8 cellular contexts compared by ENCODE assay signal in genomic region chr9:98795970-98796363, GRCh38. TPM values are rescaled to one million over a fixed set of nuclear protein-coding genes. Genes with fewer than 3 reads are reported as not detected.
A peak's percentile ranks its signal among the peaks of the same experiment; 100 is the strongest.
DNase-seq lines count a peak whose midpoint lies in the region; ATAC-seq, FAIRE-seq and TF ChIP-seq lines count a peak whose summit lies in the region.

No MANE protein-coding gene starts in this region.

- no peak overlapping the region for H3K14ac ChIP-seq in H1 (ENCODE audit: insufficient read length)

- no peak overlapping the region for H3K4ac ChIP-seq in H1 (replicated peaks; ENCODE audit: insufficient read length, low read depth, low read length)

- 0 out of 2 replicates have a peak overlapping the region, but pooled peaks have one; percentile 53 for H4K8ac ChIP-seq in H1 (ENCODE audit: extremely low read depth, insufficient read depth, low read length)

- CTCF ChIA-PET in T-cell (lab: Charles Lee) (interaction anchor here in 1 of 2 donors (1.0 kb wide), 1 partner anchor 21 kb away, joined by 3 read pairs; no protein-coding TSS in a partner anchor), H1 (lab: Charles Lee; ENCODE audit: partially characterized antibody) (interaction anchor here (0.9 to 1.1 kb wide), 3 partner anchors 11 to 50 kb away, joined by 3 to 7 read pairs (median 6); partner anchors contain the start of gene GALNT12)

- ATAC-seq in HG02885 (IDR thresholded peaks at IDR 0.05; ENCODE audit: poor library complexity, unreplicated experiment) (peak; percentile 46), T-cell (replicated peaks in 1 of 4) (peak; percentile 21 to 50 (median 30))

- H2BK15ac ChIP-seq in H1 (ENCODE audit: low read length) = no peak overlapping the region

- no peak for TF ChIP-seq POLR2A in H1 (IDR thresholded peaks at IDR 0.05; ENCODE audit: control extremely low read depth in 1 of 2, low read depth in 2 of 2, low read length in 2 of 2)

- no peak for TF ChIP-seq RAD21 in H1 (IDR thresholded peaks at IDR 0.05 in 1 of 2, conservative IDR thresholded peaks at IDR 0.05 in 1 of 2; ENCODE audit: low read depth in 2 of 2, low read length in 2 of 2)

- no peak overlapping the region; the same call in 1 of the 2 replicates for H3K27ac ChIP-seq in H1 (ENCODE audit: low read depth, low read length)

- H2BK20ac ChIP-seq in H1 (ENCODE audit: low read length) = no peak overlapping the region

- H3K9ac ChIP-seq in H1 (replicated peaks in 1 of 4; ENCODE audit: extremely low read depth in 1 of 4, low read depth in 3 of 4, low read length in 3 of 4) = peak overlapping the region in 3 of 4 experiments; percentile 29 to 81 (median 49); a peak in 5 of 7 replicates

- TF ChIP-seq CTCF in H1 (IDR thresholded peaks at IDR 0.05; ENCODE audit: control extremely low read depth in 1 of 3, insufficient read depth in 1 of 3, low read depth in 1 of 3, low read length in 3 of 3) = no peak

- peaks cover 7% of the 10 kb centered on the region; the same call in 1 of the 2 replicates for H3K23me2 ChIP-seq in H1 (ENCODE audit: low read depth, low read length)

- no peak overlapping the region for H3K56ac ChIP-seq in H1 (replicated peaks; ENCODE audit: insufficient read length, low read depth, low read length)

- no peak overlapping the region for H4K91ac ChIP-seq in H1 (replicated peaks; ENCODE audit: insufficient read length, low read length)

- FAIRE-seq in H1 (lab: Jason Lieb, UNC) = no peak

- no peaks in the 10 kb centered on the region for H3K36me3 ChIP-seq in H1 (ENCODE audit: control insufficient read depth in 2 of 4, insufficient read depth in 4 of 4, low read length in 3 of 4)

- no peak overlapping the region for H2BK5ac ChIP-seq in H1 (ENCODE audit: low read depth, low read length)

- H3K4me1 Mint-ChIP-seq in T-cell = peaks cover 36 to 49% (median 42%) of the 10 kb centered on the region in 3 donors

- H3K36me3 Mint-ChIP-seq in T-cell = peaks cover 3% of the 10 kb centered on the region

- POLR2A ChIA-PET in T-cell (lab: Charles Lee) (no interaction called here), H1 (lab: Charles Lee; ENCODE audit: partially characterized antibody) (interaction anchor here (3.2 kb wide), 1 partner anchor 10 kb away, joined by 16 read pairs; no protein-coding TSS in a partner anchor)

- H3K4me2 ChIP-seq in H1 (ENCODE audit: insufficient read depth in 1 of 2, low read depth in 2 of 2, low read length in 2 of 2) = peak overlapping the region; percentile 77 to 90

- WGBS in H1 (ENCODE audit: extremely low coverage in 1 of 2, insufficient coverage in 1 of 2, insufficient read length in 1 of 2, insufficient replicate concordance in 2 of 2, low coverage in 1 of 2, low lambda C conversion rate in 2 of 2, missing lambda C conversion rate in 1 of 2), 2 experiments = 2% methylated on average over 30 of the region's 48 CpGs; no CpG with 5 or more reads in 1 of the 2 experiments

- peaks cover 17% of the 10 kb centered on the region for H3K79me1 ChIP-seq in H1 (ENCODE audit: low read depth, low read length)

- no peak for TF ChIP-seq EP300 in H1 (IDR thresholded peaks at IDR 0.05; ENCODE audit: borderline replicate concordance in 1 of 2, low read depth in 2 of 2, low read length in 2 of 2)

- H2AFZ ChIP-seq in H1 (ENCODE audit: low read length) = no peak overlapping the region; the same call in 1 of the 2 replicates

- H4K5ac ChIP-seq in H1 (ENCODE audit: insufficient read length, low read depth, low read length) = no peak overlapping the region

- H3K9me3 Mint-ChIP-seq in T-cell = peaks cover 0 to 11% (median 9%) of the 10 kb centered on the region in 3 donors

- H3K27me3 ChIP-seq in H1 (replicated peaks in 1 of 4; ENCODE audit: control insufficient read depth in 3 of 4, extremely low read depth in 1 of 4, insufficient read depth in 3 of 4, low read length in 3 of 4) = no peaks in the 10 kb centered on the region; a peak in 1 of 7 replicates

- H3K9me3 ChIP-seq in H1 (ENCODE audit: insufficient read depth in 2 of 2, low read depth in 1 of 2, low read length in 1 of 2) = no peaks in the 10 kb centered on the region

- peak overlapping the region in 1 of 2 donors; percentile 9 for H3K27ac Mint-ChIP-seq in T-cell

- H3K27me3 Mint-ChIP-seq in T-cell = no peaks in the 10 kb centered on the region

- peaks cover 5 to 23% (median 8%) of the 10 kb centered on the region in 4 experiments for H3K4me1 ChIP-seq in H1 (replicated peaks in 1 of 4; ENCODE audit: control insufficient read depth in 3 of 4, insufficient read depth in 4 of 4, low read length in 3 of 4)

- H4K20me1 ChIP-seq in H1 (replicated peaks in 1 of 2; ENCODE audit: control insufficient read depth in 1 of 2, insufficient read depth in 2 of 2, low read length in 2 of 2) = peaks cover 7 to 13% of the 10 kb centered on the region in 2 experiments

- DNase-seq in activated CD4-positive, alpha-beta T cell treated with anti-CD3 and anti-CD28 coated beads for 48 hours = peak; percentile 23
- DNase-seq in activated CD4-positive, alpha-beta T cell treated with anti-CD3 and anti-CD28 coated beads, Interleukin-2, amount 50 U/mL, for 1 hour = no peak
- DNase-seq in T-cell (peak in 5 of 34 experiments; percentile 6 to 27 (median 16)), H1 (ENCODE audit: low read depth in 1 of 2, low spot score in 2 of 2) (peak in 1 of 2 experiments; percentile 62), myocyte (ENCODE audit: low read depth) (peak; percentile 34), NCI-H345 (lab: John Stamatoyannopoulos, UW) (no peak), D341Med (ENCODE audit: low spot score) (no peak)

- no peak overlapping the region for H2AK5ac ChIP-seq in H1 (ENCODE audit: low read depth, low read length)

- H3K18ac ChIP-seq in H1 (ENCODE audit: extremely low read depth, low read length) = no peak overlapping the region; the same call in 1 of the 2 replicates

- no peak overlapping the region for H2BK12ac ChIP-seq in H1 (ENCODE audit: low read depth, low read length)

- H2BK120ac ChIP-seq in H1 (replicated peaks; ENCODE audit: low read depth, low read length) = no peak overlapping the region

- peak overlapping the region; percentile 75 to 91 (median 79) for H3K4me3 Mint-ChIP-seq in T-cell

- H3K23ac ChIP-seq in H1 (ENCODE audit: insufficient read length) = no peak overlapping the region

- peaks cover 0 to 33% of the 10 kb centered on the region in 2 experiments; a peak in 3 of 4 replicates for H3K79me2 ChIP-seq in H1 (ENCODE audit: control insufficient read depth in 1 of 2, insufficient read depth in 2 of 2, low read length in 2 of 2)

- peak overlapping the region; percentile 63 to 82 (median 68) for H3K4me3 ChIP-seq in H1 (ENCODE audit: extremely low read depth in 1 of 4, insufficient read depth in 2 of 4, low read depth in 3 of 4, low read length in 4 of 4)

TF ChIP-seq in H1, 55 proteins besides CTCF, POLR2A, EP300 and RAD21:
- TF ChIP-seq NANOG (IDR thresholded peaks at IDR 0.05; ENCODE audit: insufficient read depth, low read depth, low read length, poor library complexity, severe bottlenecking) = no peak
- no peak for TF ChIP-seq SP4 (IDR thresholded peaks at IDR 0.05; ENCODE audit: low read length)
- TF ChIP-seq CREB1 (IDR thresholded peaks at IDR 0.05) = no peak
- no peak for TF ChIP-seq SIX5 (IDR thresholded peaks at IDR 0.05; ENCODE audit: low read depth, low read length)
- TF ChIP-seq HDAC2 (IDR thresholded peaks at IDR 0.05; ENCODE audit: borderline replicate concordance in 1 of 2, low read depth in 2 of 2, low read length in 2 of 2) = no peak; a peak in 1 of 4 replicates
- TF ChIP-seq CBX8 (IDR thresholded peaks at IDR 0.05; ENCODE audit: borderline replicate concordance, low read depth, low read length) = no peak
- TF ChIP-seq KDM4A (IDR thresholded peaks at IDR 0.05; ENCODE audit: low read depth, low read length, severe bottlenecking) = peak; percentile 91
TF ChIP-seq in H1: peak in this region for 1.

RNA-seq across cellular contexts. Expression of gene ANKS6, which starts 0.4 kb away (rescaled TPM):
- total RNA-seq in T-cell = 10 to 100 TPM; 11.7 to 19.0 (median 14.1) TPM
- total RNA-seq in H1 (2021; fragmentation: NEBNext Ultra II Directional; extraction: Animal tissue kit (Norgen Biotek cat#: 25700)) = 56.3 and 61.2 TPM in 2 replicates
- polyA plus RNA-seq in H1 (2011; rRNA removed) = 34.1 and 50.9 TPM in 2 replicates
- polyA plus RNA-seq in H1 (2011; cell fraction: cytosol; rRNA removed) = 47.0 TPM
- polyA plus RNA-seq in H1 (2011; cell fraction: nucleus; rRNA removed) = 79.5 TPM
- 44.2 to 49.3 TPM (median 45.6 TPM) in 4 replicates for polyA plus RNA-seq in H1 (2012, experiment 1 of 2)
- polyA plus RNA-seq in H1 (2012, experiment 2 of 2) = 50.8 TPM
- 48.4 TPM for polyA plus RNA-seq in H1 (2013, experiment 1 of 2)
- polyA plus RNA-seq in H1 (2013, experiment 2 of 2) = 49.8 TPM
- 36.8 and 37.5 TPM in 2 replicates for polyA minus RNA-seq in H1 (2011; rRNA and poly(A)+ RNA removed)
- 30.2 TPM for polyA minus RNA-seq in H1 (2011; cell fraction: cytosol; rRNA and poly(A)+ RNA removed)
- 44.6 TPM for polyA minus RNA-seq in H1 (2011; cell fraction: nucleus; rRNA and poly(A)+ RNA removed)
- 11.4 and 12.9 TPM in 2 replicates for total RNA-seq in myocyte
- 14.1 TPM for polyA plus RNA-seq in myocyte (2012)

RNA-seq across cellular contexts. Expression of gene GALNT12, which starts 11.5 kb away (rescaled TPM):
- 10 to 100 TPM in 4 of 5 donors, 1 to 10 TPM in 1; 9.5 to 11.7 (median 11.6) TPM for total RNA-seq in T-cell
- 17.5 and 19.6 TPM in 2 replicates for total RNA-seq in H1 (2021; fragmentation: NEBNext Ultra II Directional; extraction: Animal tissue kit (Norgen Biotek cat#: 25700))
- 16.2 and 21.2 TPM in 2 replicates for polyA plus RNA-seq in H1 (2011; rRNA removed)
- polyA plus RNA-seq in H1 (2011; cell fraction: cytosol; rRNA removed) = 22.4 TPM
- polyA plus RNA-seq in H1 (2011; cell fraction: nucleus; rRNA removed) = 25.6 TPM
- 18.9 to 21.9 TPM (median 20.5 TPM) in 4 replicates for polyA plus RNA-seq in H1 (2012, experiment 1 of 2)
- polyA plus RNA-seq in H1 (2012, experiment 2 of 2) = 4.9 TPM
- polyA plus RNA-seq in H1 (2013, experiment 1 of 2) = 19.4 TPM
- polyA plus RNA-seq in H1 (2013, experiment 2 of 2) = 20.2 TPM
- polyA minus RNA-seq in H1 (2011; rRNA and poly(A)+ RNA removed) = 14.6 and 21.0 TPM in 2 replicates
- 12.3 TPM for polyA minus RNA-seq in H1 (2011; cell fraction: cytosol; rRNA and poly(A)+ RNA removed)
- polyA minus RNA-seq in H1 (2011; cell fraction: nucleus; rRNA and poly(A)+ RNA removed) = 10.6 TPM
- 0.05 and 0.32 TPM in 2 replicates for total RNA-seq in myocyte
- polyA plus RNA-seq in myocyte (2012) = 0.78 TPM

Comparison
In these comparisons a context has a peak if more than half of its experiments do, and no peak if none do; other contexts are left out.
1. DNase-seq: peak in activated CD4-positive, alpha-beta T cell treated with anti-CD3 and anti-CD28 coated beads for 48 hours (single experiment) and myocyte (single experiment); none in activated CD4-positive, alpha-beta T cell treated with anti-CD3 and anti-CD28 coated beads, Interleukin-2, amount 50 U/mL, for 1 hour (single experiment), NCI-H345 (single experiment) and D341Med (single experiment).